Comparison of ENCODE assay signal across 13 cellular contexts in genomic region chr2:46521215-46521683, GRCh38. TPM values are rescaled to one million over a fixed set of nuclear protein-coding genes. Genes with fewer than 3 reads are reported as not detected.
DNase-seq lines count a peak whose midpoint lies in the region; ATAC-seq and TF ChIP-seq lines count a peak whose summit lies in the region.
"Had no signal": no experiment of that assay in that cellular context is flagged by ENCODE, and none has a peak within 500 bp of the region (broad histone marks: within the 10 kb centered on the region; RNA-seq: fewer than 3 reads in every experiment).

No MANE protein-coding gene starts in this region.

- DNase-seq in DMS 273 (lab: John Stamatoyannopoulos, UW; ENCODE audit: unreplicated experiment) (peak; percentile 80), NCI-H524 (lab: John Stamatoyannopoulos, UW) (peak; percentile 76 to 93), fibroblast of villous mesenchyme (ENCODE audit: low read depth) (peak; percentile 91), sciatic nerve (ENCODE audit: low spot score) (peak; percentile 83), activated gamma-delta T cell treated with Interleukin-2 at 50 U/mL for 16 hours (no peak), NCI-H69 (lab: John Stamatoyannopoulos, UW) (no peak), inferior parietal cortex (ENCODE audit: extremely low spot score) (no peak)
- DNase-seq: DMS153 had no signal

- TF ChIP-seq CTCF in fibroblast of villous mesenchyme (IDR thresholded peaks at IDR 0.05; ENCODE audit: insufficient read depth, low read depth, low read length): no peak

- peak; percentile 92 for ATAC-seq in sciatic nerve
- ATAC-seq in HG03521 (IDR thresholded peaks at IDR 0.05; ENCODE audit: unreplicated experiment): no peak

- H3K4me3 ChIP-seq in fibroblast of villous mesenchyme (ENCODE audit: low read depth, low read length): no peak overlapping the region

- intact Hi-C loops in sciatic nerve (cut with DNase I): no loop called here

RNA-seq across cellular contexts. Expression of gene RHOQ, which starts 21.0 kb away (rescaled TPM):
- total RNA-seq in fibroblast of villous mesenchyme (74.4 and 93.7 TPM in 2 replicates), sciatic nerve (152 TPM)

RNA-seq across cellular contexts. Expression of gene ATP6V1E2, which starts 21.1 kb away (rescaled TPM):
- 2.6 and 3.2 TPM in 2 replicates for total RNA-seq in fibroblast of villous mesenchyme
- 6.7 TPM for total RNA-seq in sciatic nerve

RNA-seq across cellular contexts. Expression of gene TMEM247, which starts 41.9 kb away (rescaled TPM):
- 0.32 TPM in 1 of 2 replicates, not detected in the other for total RNA-seq in fibroblast of villous mesenchyme
- total RNA-seq in sciatic nerve: not detected
- total RNA-seq: activated T-helper 1 cell treated with anti-CD3 and anti-CD28 coated beads, Interleukin-12 subunit alpha, Interleukin-12 subunit beta, Interleukin-2, Interleukin-4 antibody, amounts not matched to agents 30 ng/mL and 10 ng/mL and 1 ng/mL, durations not matched to agents 14 hours and 24 hours and 36 hours; epithelial cell of proximal tubule; neural crest cell; SK-MEL-5 had no signal

Comparison
In these comparisons a context has a peak if more than half of its experiments do, and no peak if none do; other contexts are left out.
1. DNase-seq: peak in DMS 273 (single experiment), NCI-H524 (2 of 2), fibroblast of villous mesenchyme (single experiment) and sciatic nerve (single experiment); none in activated gamma-delta T cell treated with Interleukin-2 at 50 U/mL for 16 hours (single experiment), NCI-H69 (single experiment) and inferior parietal cortex (single experiment).